ENCODE assay signal across 23 cellular contexts in genomic region chr5:2169417-2169787, GRCh38.
"Had no signal": no experiment of that assay in that cellular context is flagged by ENCODE, and none has a peak within 500 bp of the region (broad histone marks: within the 10 kb centered on the region; RNA-seq: fewer than 3 reads in every experiment).

No MANE protein-coding gene starts in this region.

- H3K4me3 Mint-ChIP-seq: mesothelial cell of epicardium; naive B cell; natural killer cell; stimulated activated effector memory CD8-positive, alpha-beta T cell treated with anti-CD3 and anti-CD28 coated beads, Interleukin-12 subunit alpha, Interleukin-12 subunit beta, amount 100 ng/mL, for 72 hours; stimulated activated naive CD8-positive, alpha-beta T cell treated with anti-CD3 and anti-CD28 coated beads, Interleukin-15, Interleukin-2, amounts not matched to agents 100 ng/mL and 50 ng/mL, for 24 hours had no signal

- H3K27ac ChIP-seq: left lung, lower lobe of right lung, parathyroid adenoma, skin epidermis, suprapubic skin, thoracic aorta, tibial artery, upper lobe of right lung had no signal

- H3K27ac Mint-ChIP-seq: mesothelial cell of epicardium; naive B cell; natural killer cell; progenitor cell of endocrine pancreas; stimulated activated effector memory CD8-positive, alpha-beta T cell treated with anti-CD3 and anti-CD28 coated beads, Interleukin-12 subunit alpha, Interleukin-12 subunit beta, amount 100 ng/mL, for 72 hours; stimulated activated naive CD8-positive, alpha-beta T cell treated with anti-CD3 and anti-CD28 coated beads, Interleukin-15, Interleukin-2, amounts not matched to agents 100 ng/mL and 50 ng/mL, for 24 hours had no signal

- H3K4me1 ChIP-seq: left lung, lower lobe of right lung, parathyroid adenoma, tibial artery, upper lobe of right lung had no signal

- H3K4me3 ChIP-seq: left lung, lower lobe of right lung, skin epidermis, suprapubic skin, thoracic aorta, tibial artery, upper lobe of right lung had no signal

- H3K27me3 Mint-ChIP-seq: stimulated activated naive CD8-positive, alpha-beta T cell treated with anti-CD3 and anti-CD28 coated beads, Interleukin-15, Interleukin-2, amounts not matched to agents 100 ng/mL and 50 ng/mL, for 24 hours had no signal

- H3K4me1 Mint-ChIP-seq: natural killer cell; stimulated activated effector memory CD8-positive, alpha-beta T cell treated with anti-CD3 and anti-CD28 coated beads, Interleukin-12 subunit alpha, Interleukin-12 subunit beta, amount 100 ng/mL, for 72 hours had no signal

- ATAC-seq: left cardiac atrium; left lung; natural killer cell; sciatic nerve; stimulated activated effector memory CD8-positive, alpha-beta T cell treated with anti-CD3 and anti-CD28 coated beads, Interleukin-12 subunit alpha, Interleukin-12 subunit beta, amount 100 ng/mL, for 72 hours; upper lobe of right lung had no signal

- H3K36me3 Mint-ChIP-seq: mesothelial cell of epicardium; naive B cell; natural killer cell; stimulated activated effector memory CD8-positive, alpha-beta T cell treated with anti-CD3 and anti-CD28 coated beads, Interleukin-12 subunit alpha, Interleukin-12 subunit beta, amount 100 ng/mL, for 72 hours had no signal

- H3K36me3 ChIP-seq: left lung, lower lobe of right lung, suprapubic skin, thoracic aorta, tibial artery, upper lobe of right lung had no signal

- H3K9me3 Mint-ChIP-seq: mesothelial cell of epicardium; naive B cell; natural killer cell; stimulated activated effector memory CD8-positive, alpha-beta T cell treated with anti-CD3 and anti-CD28 coated beads, Interleukin-12 subunit alpha, Interleukin-12 subunit beta, amount 100 ng/mL, for 72 hours; stimulated activated naive CD8-positive, alpha-beta T cell treated with anti-CD3 and anti-CD28 coated beads, Interleukin-15, Interleukin-2, amounts not matched to agents 100 ng/mL and 50 ng/mL, for 24 hours had no signal

- H3K9me3 ChIP-seq: left lung, lower lobe of right lung, suprapubic skin, thoracic aorta, tibial artery, upper lobe of right lung had no signal

- DNase-seq: hippocampal formation; kidney glomerular epithelial cell; left lung; lower lobe of right lung; mammary epithelial cell; mesenchymal stem cell; naive B cell; natural killer cell; stimulated activated CD4-positive, alpha-beta T cell treated with anti-CD3 and anti-CD28 coated beads, Interleukin-4, amount 100 ng/mL, for 24 hours; stimulated activated naive CD4-positive, alpha-beta T cell; trophoblast cell; upper lobe of right lung had no signal
